In genomic region chr12:97560766-97561165, GRCh38 we compare ENCODE assay signal across 1 cellular context.
TF ChIP-seq lines count a peak whose summit lies in the region.

No MANE protein-coding gene starts in this region.

TF ChIP-seq in WTC11, 78 proteins besides CTCF, POLR2A, EP300 and RAD21 (continued from another document):
- TF ChIP-seq USF2 (CRISPR knock-in tag; IDR thresholded peaks at IDR 0.05) (no peak), NFATC4 (CRISPR knock-in tag; IDR thresholded peaks at IDR 0.05) (no peak), FOXK1 (CRISPR knock-in tag; IDR thresholded peaks at IDR 0.05) (no peak), ZNF416 (CRISPR knock-in tag; IDR thresholded peaks at IDR 0.05) (no peak), TP53 (CRISPR knock-in tag; IDR thresholded peaks at IDR 0.05) (no peak), GRHL2 (CRISPR knock-in tag; IDR thresholded peaks at IDR 0.05; ENCODE audit: insufficient replicate concordance, severe bottlenecking) (no peak), HMGA2 (CRISPR knock-in tag; IDR thresholded peaks at IDR 0.05) (no peak), ZNF281 (CRISPR knock-in tag; IDR thresholded peaks at IDR 0.05) (no peak)
- TF ChIP-seq, protein P1, sequence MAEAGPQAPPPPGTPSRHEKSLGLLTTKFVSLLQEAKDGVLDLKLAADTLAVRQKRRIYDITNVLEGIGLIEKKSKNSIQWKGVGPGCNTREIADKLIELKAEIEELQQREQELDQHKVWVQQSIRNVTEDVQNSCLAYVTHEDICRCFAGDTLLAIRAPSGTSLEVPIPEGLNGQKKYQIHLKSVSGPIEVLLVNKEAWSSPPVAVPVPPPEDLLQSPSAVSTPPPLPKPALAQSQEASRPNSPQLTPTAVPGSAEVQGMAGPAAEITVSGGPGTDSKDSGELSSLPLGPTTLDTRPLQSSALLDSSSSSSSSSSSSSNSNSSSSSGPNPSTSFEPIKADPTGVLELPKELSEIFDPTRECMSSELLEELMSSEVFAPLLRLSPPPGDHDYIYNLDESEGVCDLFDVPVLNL (CRISPR knock-in tag; IDR thresholded peaks at IDR 0.05; ENCODE audit: borderline replicate concordance, low read depth) = no peak
- TF ChIP-seq, protein P2, sequence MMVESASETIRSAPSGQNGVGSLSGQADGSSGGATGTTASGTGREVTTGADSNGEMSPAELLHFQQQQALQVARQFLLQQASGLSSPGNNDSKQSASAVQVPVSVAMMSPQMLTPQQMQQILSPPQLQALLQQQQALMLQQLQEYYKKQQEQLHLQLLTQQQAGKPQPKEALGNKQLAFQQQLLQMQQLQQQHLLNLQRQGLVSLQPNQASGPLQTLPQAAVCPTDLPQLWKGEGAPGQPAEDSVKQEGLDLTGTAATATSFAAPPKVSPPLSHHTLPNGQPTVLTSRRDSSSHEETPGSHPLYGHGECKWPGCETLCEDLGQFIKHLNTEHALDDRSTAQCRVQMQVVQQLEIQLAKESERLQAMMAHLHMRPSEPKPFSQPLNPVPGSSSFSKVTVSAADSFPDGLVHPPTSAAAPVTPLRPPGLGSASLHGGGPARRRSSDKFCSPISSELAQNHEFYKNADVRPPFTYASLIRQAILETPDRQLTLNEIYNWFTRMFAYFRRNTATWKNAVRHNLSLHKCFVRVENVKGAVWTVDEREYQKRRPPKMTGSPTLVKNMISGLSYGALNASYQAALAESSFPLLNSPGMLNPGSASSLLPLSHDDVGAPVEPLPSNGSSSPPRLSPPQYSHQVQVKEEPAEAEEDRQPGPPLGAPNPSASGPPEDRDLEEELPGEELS (CRISPR knock-in tag; IDR thresholded peaks at IDR 0.05) = no peak
- TF ChIP-seq, protein P3, sequence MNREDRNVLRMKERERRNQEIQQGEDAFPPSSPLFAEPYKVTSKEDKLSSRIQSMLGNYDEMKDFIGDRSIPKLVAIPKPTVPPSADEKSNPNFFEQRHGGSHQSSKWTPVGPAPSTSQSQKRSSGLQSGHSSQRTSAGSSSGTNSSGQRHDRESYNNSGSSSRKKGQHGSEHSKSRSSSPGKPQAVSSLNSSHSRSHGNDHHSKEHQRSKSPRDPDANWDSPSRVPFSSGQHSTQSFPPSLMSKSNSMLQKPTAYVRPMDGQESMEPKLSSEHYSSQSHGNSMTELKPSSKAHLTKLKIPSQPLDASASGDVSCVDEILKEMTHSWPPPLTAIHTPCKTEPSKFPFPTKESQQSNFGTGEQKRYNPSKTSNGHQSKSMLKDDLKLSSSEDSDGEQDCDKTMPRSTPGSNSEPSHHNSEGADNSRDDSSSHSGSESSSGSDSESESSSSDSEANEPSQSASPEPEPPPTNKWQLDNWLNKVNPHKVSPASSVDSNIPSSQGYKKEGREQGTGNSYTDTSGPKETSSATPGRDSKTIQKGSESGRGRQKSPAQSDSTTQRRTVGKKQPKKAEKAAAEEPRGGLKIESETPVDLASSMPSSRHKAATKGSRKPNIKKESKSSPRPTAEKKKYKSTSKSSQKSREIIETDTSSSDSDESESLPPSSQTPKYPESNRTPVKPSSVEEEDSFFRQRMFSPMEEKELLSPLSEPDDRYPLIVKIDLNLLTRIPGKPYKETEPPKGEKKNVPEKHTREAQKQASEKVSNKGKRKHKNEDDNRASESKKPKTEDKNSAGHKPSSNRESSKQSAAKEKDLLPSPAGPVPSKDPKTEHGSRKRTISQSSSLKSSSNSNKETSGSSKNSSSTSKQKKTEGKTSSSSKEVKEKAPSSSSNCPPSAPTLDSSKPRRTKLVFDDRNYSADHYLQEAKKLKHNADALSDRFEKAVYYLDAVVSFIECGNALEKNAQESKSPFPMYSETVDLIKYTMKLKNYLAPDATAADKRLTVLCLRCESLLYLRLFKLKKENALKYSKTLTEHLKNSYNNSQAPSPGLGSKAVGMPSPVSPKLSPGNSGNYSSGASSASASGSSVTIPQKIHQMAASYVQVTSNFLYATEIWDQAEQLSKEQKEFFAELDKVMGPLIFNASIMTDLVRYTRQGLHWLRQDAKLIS (CRISPR knock-in tag; IDR thresholded peaks at IDR 0.05; ENCODE audit: borderline replicate concordance) = no peak
